In genomic region chr3:61526307-61526706, GRCh38 we compare ENCODE assay signal across 24 cellular contexts. TPM values are rescaled to one million over a fixed set of nuclear protein-coding genes. Genes with fewer than 3 reads are reported as not detected.
"Had no signal": no experiment of that assay in that cellular context is flagged by ENCODE, and none has a peak within 500 bp of the region (broad histone marks: within the 10 kb centered on the region; RNA-seq: fewer than 3 reads in every experiment).

No MANE protein-coding gene starts in this region.

- H3K27me3 Mint-ChIP-seq: activated B cell treated with CpG ODN at 0.5 μM for 24 hours; activated CD4-positive, alpha-beta memory T cell treated with anti-CD3 and anti-CD28 coated beads for 36 hours; dendritic cell treated with granulocyte-macrophage colony-stimulating factor and Interleukin-4, amounts not matched to agents 40 ng/mL and 50 ng/mL, for 4 days had no signal

- H3K9me3 ChIP-seq: gastrocnemius medialis, heart right ventricle, mucosa of descending colon, ovary, right lobe of liver, suprapubic skin had no signal

- H3K4me3 Mint-ChIP-seq: activated B cell treated with CpG ODN at 0.5 μM for 24 hours; activated CD4-positive, alpha-beta memory T cell treated with anti-CD3 and anti-CD28 coated beads for 36 hours; activated naive CD8-positive, alpha-beta T cell; activated T-helper 1 cell treated with anti-CD3 and anti-CD28 coated beads, Interleukin-12 subunit alpha, Interleukin-12 subunit beta, Interleukin-2, Interleukin-4 antibody, amounts not matched to agents 30 ng/mL and 10 ng/mL and 1 ng/mL, durations not matched to agents 14 hours and 24 hours and 36 hours; dendritic cell treated with granulocyte-macrophage colony-stimulating factor and Interleukin-4, amounts not matched to agents 40 ng/mL and 50 ng/mL, for 4 days; naive thymus-derived CD4-positive, alpha-beta T cell; stimulated activated naive CD8-positive, alpha-beta T cell treated with anti-CD3 and anti-CD28 coated beads, Interleukin-15, amount 100 ng/mL, for 72 hours; type B pancreatic cell had no signal

- ATAC-seq: esophagus mucosa; gastrocnemius medialis; heart right ventricle; mucosa of descending colon; naive thymus-derived CD4-positive, alpha-beta T cell; right lobe of liver; stimulated activated naive CD8-positive, alpha-beta T cell treated with anti-CD3 and anti-CD28 coated beads, Interleukin-15, amount 100 ng/mL, for 72 hours had no signal

- H3K27ac ChIP-seq: gastrocnemius medialis, heart right ventricle, ovary, right lobe of liver, suprapubic skin had no signal

- H3K36me3 Mint-ChIP-seq: activated CD4-positive, alpha-beta memory T cell treated with anti-CD3 and anti-CD28 coated beads for 36 hours; activated naive CD8-positive, alpha-beta T cell; naive thymus-derived CD4-positive, alpha-beta T cell; type B pancreatic cell had no signal

- H3K36me3 ChIP-seq: gastrocnemius medialis, heart right ventricle, ovary, right lobe of liver, suprapubic skin had no signal

- H3K9me3 Mint-ChIP-seq: activated B cell treated with CpG ODN at 0.5 μM for 24 hours; activated CD4-positive, alpha-beta memory T cell treated with anti-CD3 and anti-CD28 coated beads for 36 hours; dendritic cell treated with granulocyte-macrophage colony-stimulating factor and Interleukin-4, amounts not matched to agents 40 ng/mL and 50 ng/mL, for 4 days; stimulated activated naive CD8-positive, alpha-beta T cell treated with anti-CD3 and anti-CD28 coated beads, Interleukin-15, amount 100 ng/mL, for 72 hours had no signal

- H3K27me3 ChIP-seq: gastrocnemius medialis, heart right ventricle, ovary, right lobe of liver, suprapubic skin had no signal

- H3K4me3 ChIP-seq: gastrocnemius medialis, heart right ventricle, mucosa of descending colon, ovary, right lobe of liver, suprapubic skin had no signal

- H3K4me1 ChIP-seq: suprapubic skin had no signal

- DNase-seq: activated B cell treated with CpG ODN at 0.5 μM for 24 hours; activated CD4-positive, alpha-beta memory T cell treated with anti-CD3 and anti-CD28 coated beads for 36 hours; activated CD4-positive, alpha-beta T cell treated with anti-CD3 and anti-CD28 coated beads for 4 hours; activated gamma-delta T cell treated with Interleukin-2 at 50 U/mL for 16 hours; activated T-cell treated with anti-CD3 and anti-CD28 coated beads for 4 hours; effector CD8-positive, alpha-beta T cell; gastrocnemius medialis; heart right ventricle; kidney glomerular epithelial cell; mesenchymal stem cell; mucosa of descending colon; naive thymus-derived CD4-positive, alpha-beta T cell; ovary; right lobe of liver; small intestine; stimulated activated CD4-positive, alpha-beta T cell treated with anti-CD3 and anti-CD28 coated beads, Interleukin-15, amount 100 ng/mL, for 24 hours; stimulated activated CD4-positive, alpha-beta T cell treated with anti-CD3 and anti-CD28 coated beads, Interleukin-2, amount 100 ng/mL, for 48 hours; stimulated activated naive CD8-positive, alpha-beta T cell treated with anti-CD3 and anti-CD28 coated beads, Interleukin-15, amount 100 ng/mL, for 72 hours had no signal

- H3K27ac Mint-ChIP-seq: activated B cell treated with CpG ODN at 0.5 μM for 24 hours; activated CD4-positive, alpha-beta memory T cell treated with anti-CD3 and anti-CD28 coated beads for 36 hours; activated naive CD8-positive, alpha-beta T cell; activated T-helper 1 cell treated with anti-CD3 and anti-CD28 coated beads, Interleukin-12 subunit alpha, Interleukin-12 subunit beta, Interleukin-2, Interleukin-4 antibody, amounts not matched to agents 30 ng/mL and 10 ng/mL and 1 ng/mL, durations not matched to agents 14 hours and 24 hours and 36 hours; dendritic cell treated with granulocyte-macrophage colony-stimulating factor and Interleukin-4, amounts not matched to agents 40 ng/mL and 50 ng/mL, for 4 days; naive thymus-derived CD4-positive, alpha-beta T cell; stimulated activated naive CD8-positive, alpha-beta T cell treated with anti-CD3 and anti-CD28 coated beads, Interleukin-15, amount 100 ng/mL, for 72 hours; type B pancreatic cell had no signal

RNA-seq across cellular contexts. Expression of gene PTPRG, which starts 35.1 kb away (rescaled TPM):
- polyA plus RNA-seq: naive thymus-derived CD4-positive, alpha-beta T cell had no signal
